Comparison of ENCODE assay signal across 18 cellular contexts in the genomic region with DNA sequence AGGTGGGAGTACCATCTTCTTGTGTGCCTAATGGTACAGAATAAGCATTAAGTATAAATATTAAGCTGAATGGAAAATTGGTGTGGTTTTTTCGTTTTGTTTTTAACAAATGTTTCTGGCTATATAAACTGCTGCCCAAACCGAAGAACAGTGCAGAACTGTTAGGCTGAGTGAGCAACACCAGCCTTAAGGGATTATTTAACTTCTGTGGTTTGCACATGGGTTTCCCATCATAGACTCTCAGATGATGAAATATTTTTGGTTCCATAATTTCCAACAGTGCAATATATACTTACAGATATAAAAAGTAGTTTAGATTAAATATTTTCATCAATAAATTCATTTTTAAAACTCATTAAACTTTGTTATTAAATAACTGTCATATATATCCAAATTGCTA.
"Had no signal": no experiment of that assay in that cellular context is flagged by ENCODE, and none has a peak within 500 bp of the region (broad histone marks: within the 10 kb centered on the region; RNA-seq: fewer than 3 reads in every experiment).

No MANE protein-coding gene starts in this region.

- H3K36me3 ChIP-seq: lower lobe of right lung, neural progenitor cell, thyroid gland had no signal

- H3K4me3 ChIP-seq: esophagus squamous epithelium, hepatocyte, left ventricle myocardium inferior, lower lobe of right lung, neural progenitor cell, pancreas, suprapubic skin, thyroid gland had no signal

- H3K9me3 ChIP-seq: esophagus squamous epithelium, left ventricle myocardium inferior, lower lobe of right lung, pancreas, suprapubic skin, thyroid gland had no signal

- H3K4me1 ChIP-seq: esophagus squamous epithelium, foreskin keratinocyte, left ventricle myocardium inferior, lower lobe of right lung, pancreas, suprapubic skin, thyroid gland had no signal

- H3K27ac ChIP-seq: epithelial cell of prostate, esophagus squamous epithelium, foreskin keratinocyte, hepatocyte, left ventricle myocardium inferior, lower lobe of right lung, neural progenitor cell, pancreas, suprapubic skin, thyroid gland had no signal

- H3K9ac ChIP-seq: neural progenitor cell had no signal

- H3K27me3 ChIP-seq: esophagus squamous epithelium, foreskin keratinocyte, neural progenitor cell, pancreas, suprapubic skin, thyroid gland had no signal

- H2AFZ ChIP-seq: hepatocyte, neural progenitor cell had no signal

- DNase-seq: effector memory CD8-positive, alpha-beta T cell; esophagus squamous epithelium; foreskin keratinocyte; kidney; left cardiac atrium; left ventricle myocardium inferior; lower lobe of right lung; occipital lobe; pancreas; right cardiac atrium; small intestine; stimulated activated CD4-positive, alpha-beta T cell treated with anti-CD3 and anti-CD28 coated beads, Interleukin-12 subunit alpha, Interleukin-12 subunit beta, amount 100 ng/mL, for 4 hours; stimulated activated naive CD8-positive, alpha-beta T cell treated with anti-CD3 and anti-CD28 coated beads, Interleukin-15, Interleukin-2, amounts not matched to agents 100 U/mL and 50 U/mL, for 24 hours; thyroid gland had no signal

- H3K4me2 ChIP-seq: hepatocyte, neural progenitor cell had no signal
